In the genomic region with DNA sequence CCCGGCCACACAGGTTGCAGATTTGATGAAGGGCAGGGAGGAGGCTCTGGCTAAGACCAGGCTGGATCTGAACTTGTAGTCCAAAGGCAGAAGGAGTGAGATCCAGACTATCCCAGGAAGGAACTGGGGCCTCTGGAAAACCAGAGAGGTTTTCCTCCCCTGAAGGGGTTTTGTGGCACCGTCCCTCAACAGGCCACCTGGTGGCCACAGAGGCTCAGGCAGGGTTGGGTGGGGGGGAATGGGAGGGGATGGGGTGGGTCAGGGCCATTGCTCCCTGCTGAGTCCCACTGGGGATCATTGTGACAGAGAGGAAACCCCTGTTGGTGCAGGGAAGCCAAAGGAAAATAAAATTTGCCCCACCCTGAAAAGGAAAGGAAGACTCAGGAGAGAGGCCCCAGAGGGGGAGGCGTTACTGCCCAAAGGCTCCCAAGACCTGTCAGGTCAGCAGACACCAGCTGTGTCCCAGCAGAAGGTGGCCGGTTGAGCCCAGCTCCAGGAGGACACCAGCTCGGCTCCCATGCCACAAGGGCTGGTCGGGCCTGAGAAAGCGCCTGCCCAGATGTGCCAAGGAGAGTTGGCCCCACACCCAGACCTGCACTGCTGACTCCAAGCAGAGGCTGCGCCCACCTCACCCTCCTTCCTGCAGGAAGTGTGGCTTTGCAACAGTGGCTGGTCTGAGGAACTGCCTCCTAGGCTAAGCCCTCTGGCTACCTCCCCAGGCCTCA, we compare ENCODE assay signal across 8 cellular contexts. TPM values are rescaled to one million over a fixed set of nuclear protein-coding genes. Genes with fewer than 3 reads are reported as not detected.
A peak's percentile ranks its signal among the peaks of the same experiment; 100 is the strongest.
DNase-seq lines count a peak whose midpoint lies in the region; ATAC-seq and TF ChIP-seq lines count a peak whose summit lies in the region.

No MANE protein-coding gene starts in this region.

- intact Hi-C loops in left lung (cut with DNase I): no loop called here

- ATAC-seq in GM18505 (IDR thresholded peaks at IDR 0.05; ENCODE audit: unreplicated experiment) (peak; percentile 1), HG02763 (IDR thresholded peaks at IDR 0.05; ENCODE audit: unreplicated experiment) (peak; percentile 1), left lung (no peak), GM19467 (IDR thresholded peaks at IDR 0.05; ENCODE audit: unreplicated experiment) (no peak)

- peak overlapping the region; percentile 76 to 92 for H3K27ac ChIP-seq in left lung

- H3K9me3 ChIP-seq in left lung: no peaks in the 10 kb centered on the region

- TF ChIP-seq POLR2A in GM18505 (IDR thresholded peaks at IDR 0.05; ENCODE audit: borderline replicate concordance, extremely low read depth, insufficient read depth, insufficient read length): no peak

- DNase-seq in SW480 (ENCODE audit: low spot score) (peak; percentile 45), left lung (no peak), germinal center (ENCODE audit: low spot score) (no peak)
- DNase-seq in activated CD4-positive, alpha-beta T cell treated with anti-CD3 and anti-CD28 coated beads for 1 hour: no peak
- no peak for DNase-seq in activated CD4-positive, alpha-beta T cell treated with anti-CD3 and anti-CD28 coated beads, Interleukin-2, amount 50 U/mL, for 4 hours

- no peaks in the 10 kb centered on the region for H3K27me3 ChIP-seq in left lung

- TF ChIP-seq CTCF in left lung (IDR thresholded peaks at IDR 0.05): no peak

- H3K36me3 ChIP-seq in left lung: no peaks in the 10 kb centered on the region

- peaks cover 40 to 65% of the 10 kb centered on the region in 2 donors for H3K4me1 ChIP-seq in left lung

- H3K4me3 ChIP-seq in left lung: no peak overlapping the region

RNA-seq across cellular contexts. Expression of a gene that starts 37.3 kb away (rescaled TPM):
- 100 to 1,000 TPM; 677 to 980 TPM for total RNA-seq in left lung

Comparison
In these comparisons a context has a peak if more than half of its experiments do, and no peak if none do; other contexts are left out.
1. ATAC-seq: peak in GM18505 (single experiment) and HG02763 (single experiment); none in left lung (single experiment) and GM19467 (single experiment).